ENCODE assay signal across 9 cellular contexts in the genomic region with DNA sequence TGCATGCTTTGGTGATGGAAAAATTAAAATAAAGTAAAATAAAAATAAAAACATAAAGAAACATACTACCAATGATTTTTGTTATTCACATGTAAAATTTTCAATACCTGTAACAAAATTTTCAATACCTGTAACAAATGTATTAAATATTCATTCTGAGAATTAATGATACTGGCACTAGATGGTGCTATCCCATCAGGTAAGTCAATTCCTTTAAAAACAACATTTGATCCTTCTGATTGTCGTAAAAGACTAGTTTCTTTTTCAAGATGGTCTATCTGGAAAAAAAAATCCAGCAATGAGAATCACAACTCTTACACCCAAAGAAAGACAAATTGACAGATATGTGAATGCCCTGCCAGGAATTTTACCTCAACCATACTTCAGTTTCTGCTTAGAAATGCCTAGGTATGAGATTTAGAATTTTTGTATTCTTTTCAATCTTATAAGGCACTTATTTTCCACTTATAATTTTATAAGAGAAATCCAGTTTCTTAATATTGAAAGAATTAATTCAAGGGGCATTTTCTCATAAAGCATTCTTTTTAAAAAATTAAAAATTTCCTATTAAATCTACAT. TPM values are rescaled to one million over a fixed set of nuclear protein-coding genes. Genes with fewer than 3 reads are reported as not detected.
DNase-seq lines count a peak whose midpoint lies in the region; ATAC-seq and TF ChIP-seq lines count a peak whose summit lies in the region.
"Had no signal": no experiment of that assay in that cellular context is flagged by ENCODE, and none has a peak within 500 bp of the region (broad histone marks: within the 10 kb centered on the region; RNA-seq: fewer than 3 reads in every experiment).

No MANE protein-coding gene starts in this region.

- ATAC-seq in CD4-positive, CD25-positive, alpha-beta regulatory T cell (ENCODE audit: low read depth in 2 of 2) = no peak

- in situ Hi-C loops in GM23248 (cut with MboI) = loop anchor here (25.0 kb wide), 1 partner anchor 1401 kb away; a partner anchor contains a TSS

- peak overlapping the region in 1 of 3 donors; percentile 51 for H3K27ac Mint-ChIP-seq in CD4-positive, CD25-positive, alpha-beta regulatory T cell
- H3K27ac Mint-ChIP-seq in endodermal cell (no peak overlapping the region), osteocyte (ENCODE audit: unreplicated experiment) (peak overlapping the region; percentile 36)

- peak overlapping the region; percentile 97 for H3K4me2 ChIP-seq in GM23248 (ENCODE audit: unreplicated experiment)

- peak overlapping the region; percentile 79 for H2AFZ ChIP-seq in GM23248

- DNase-seq in CD4-positive, CD25-positive, alpha-beta regulatory T cell = peak in 2 of 3 donors; percentile 38 to 57
- DNase-seq in GM23248 = peak; percentile 72
- DNase-seq in NCI-H526 treated with DMSO at 0.1 percent for 48 hours (lab: John Stamatoyannopoulos, UW) = peak; percentile 21
- no peak for DNase-seq in endodermal cell
- no peak for DNase-seq in osteocyte (ENCODE audit: extremely low spot score, unreplicated experiment)
- DNase-seq in lower leg skin (ENCODE audit: low spot score in 2 of 2) = no peak
- no peak for DNase-seq in activated CD8-positive, alpha-beta memory T cell treated with anti-CD3 and anti-CD28 coated beads, Interleukin-2, amount 50 U/mL, for 48 hours
- DNase-seq in stimulated activated naive CD4-positive, alpha-beta T cell treated with Interleukin-2 at 50 U/mL for 16 hours (lab: John Stamatoyannopoulos, UW) = no peak

- no peak overlapping the region for H3K27ac ChIP-seq in CD4-positive, CD25-positive, alpha-beta regulatory T cell (ENCODE audit: insufficient read depth, low read length, poor library complexity, severe bottlenecking)
- no peak overlapping the region for H3K27ac ChIP-seq in GM23248
- no peak overlapping the region for H3K27ac ChIP-seq in endodermal cell (ENCODE audit: low read depth, low read length)
- H3K27ac ChIP-seq: epithelial cell of prostate had no signal

- peaks cover 35% of the 10 kb centered on the region for H3K36me3 ChIP-seq in CD4-positive, CD25-positive, alpha-beta regulatory T cell (ENCODE audit: control insufficient read depth, insufficient read depth, low read length)
- peaks cover 37% of the 10 kb centered on the region for H3K36me3 ChIP-seq in GM23248 (ENCODE audit: low read depth)
- H3K36me3 ChIP-seq in endodermal cell (ENCODE audit: control insufficient read depth, insufficient read depth, low read length) = peaks cover 30% of the 10 kb centered on the region

- H3K27me3 Mint-ChIP-seq in CD4-positive, CD25-positive, alpha-beta regulatory T cell = no peaks in the 10 kb centered on the region
- H3K27me3 Mint-ChIP-seq in endodermal cell (ENCODE audit: insufficient read depth) (no peaks in the 10 kb centered on the region), osteocyte (ENCODE audit: unreplicated experiment) (no peaks in the 10 kb centered on the region)

- H3K9ac ChIP-seq in GM23248 (peak overlapping the region; percentile 77), endodermal cell (ENCODE audit: extremely low read depth, low read length, poor library complexity, severe bottlenecking) (no peak overlapping the region)

- no peaks in the 10 kb centered on the region for H3K9me3 ChIP-seq in CD4-positive, CD25-positive, alpha-beta regulatory T cell (ENCODE audit: control insufficient read depth in 2 of 2, low read length in 2 of 2)
- H3K9me3 ChIP-seq in GM23248 (ENCODE audit: low read depth) = no peaks in the 10 kb centered on the region
- no peaks in the 10 kb centered on the region for H3K9me3 ChIP-seq in endodermal cell (ENCODE audit: control insufficient read depth, low read length)

- WGBS in GM23248 (ENCODE audit: low coverage in 1 of 2, low lambda C conversion rate in 2 of 2, missing lambda C conversion rate in 2 of 2), 2 experiments = 0 to 6% methylated on average over 1 of the region's 1 CpG
- 89% methylated on average over 1 of the region's 1 CpG; no CpG with 5 or more reads in 1 of the 2 experiments for WGBS in endodermal cell (ENCODE audit: insufficient coverage in 1 of 2, insufficient read length in 1 of 2), 2 experiments
- 4 to 13% methylated on average over 1 of the region's 1 CpG for WGBS in lower leg skin, 2 donors

- H3K36me3 Mint-ChIP-seq in CD4-positive, CD25-positive, alpha-beta regulatory T cell = peaks cover 47% of the 10 kb centered on the region
- peaks cover 23% of the 10 kb centered on the region for H3K36me3 Mint-ChIP-seq in endodermal cell (ENCODE audit: low read depth)
- H3K36me3 Mint-ChIP-seq in osteocyte (ENCODE audit: unreplicated experiment) = peaks cover 30% of the 10 kb centered on the region

- peak overlapping the region; percentile 61 for H3K4me3 ChIP-seq in CD4-positive, CD25-positive, alpha-beta regulatory T cell (ENCODE audit: low read depth, low read length)
- H3K4me3 ChIP-seq in GM23248 = peak overlapping the region; percentile 73
- H3K4me3 ChIP-seq in endodermal cell (ENCODE audit: low read length) = no peak overlapping the region
- H3K4me3 ChIP-seq in lower leg skin (ENCODE audit: low read depth, poor library complexity, severe bottlenecking) = no peak overlapping the region

- H3K27me3 ChIP-seq in CD4-positive, CD25-positive, alpha-beta regulatory T cell (ENCODE audit: control insufficient read depth, insufficient read depth, low read length) = no peaks in the 10 kb centered on the region
- no peaks in the 10 kb centered on the region for H3K27me3 ChIP-seq in GM23248 (replicated peaks; ENCODE audit: insufficient read depth)
- H3K27me3 ChIP-seq in endodermal cell (ENCODE audit: control insufficient read depth, insufficient read depth, low read length, poor library complexity, severe bottlenecking) = no peaks in the 10 kb centered on the region

- peak overlapping the region in 1 of 4 donors; percentile 38 for H3K4me3 Mint-ChIP-seq in CD4-positive, CD25-positive, alpha-beta regulatory T cell
- H3K4me3 Mint-ChIP-seq in endodermal cell = no peak overlapping the region
- H3K4me3 Mint-ChIP-seq in osteocyte (ENCODE audit: unreplicated experiment) = peak overlapping the region; percentile 59

- H3K4me1 ChIP-seq in CD4-positive, CD25-positive, alpha-beta regulatory T cell (ENCODE audit: control insufficient read depth, insufficient read depth, low read length, poor library complexity, severe bottlenecking) = no peaks in the 10 kb centered on the region
- H3K4me1 ChIP-seq in GM23248 (ENCODE audit: insufficient read depth) = peaks cover 16% of the 10 kb centered on the region
- H3K4me1 ChIP-seq in endodermal cell (ENCODE audit: control insufficient read depth, insufficient read depth, low read length) = no peaks in the 10 kb centered on the region

- H3F3A ChIP-seq in GM23248 (ENCODE audit: insufficient read depth) = peaks cover 8% of the 10 kb centered on the region; the same call in 1 of the 2 replicates

- intact Hi-C loops in lower leg skin (cut with DNase I; ENCODE audit: low total_unique reads) = no loop called here

- peaks cover 0 to 4% (median 3%) of the 10 kb centered on the region in 4 donors for H3K4me1 Mint-ChIP-seq in CD4-positive, CD25-positive, alpha-beta regulatory T cell
- H3K4me1 Mint-ChIP-seq in endodermal cell (peaks cover 12% of the 10 kb centered on the region), osteocyte (ENCODE audit: unreplicated experiment) (peaks cover 15% of the 10 kb centered on the region)

- no peaks in the 10 kb centered on the region for H4K20me1 ChIP-seq in GM23248 (ENCODE audit: insufficient read depth)

- H3K79me2 ChIP-seq in GM23248 (ENCODE audit: insufficient read depth) = no peaks in the 10 kb centered on the region

- TF ChIP-seq CTCF in endodermal cell (conservative IDR thresholded peaks at IDR 0.05) (peak; percentile 76), osteocyte (IDR thresholded peaks at IDR 0.05) (peak; percentile 54), lower leg skin (IDR thresholded peaks at IDR 0.05) (no peak)

- H3K9me3 Mint-ChIP-seq in CD4-positive, CD25-positive, alpha-beta regulatory T cell = no peaks in the 10 kb centered on the region
- H3K9me3 Mint-ChIP-seq in endodermal cell (no peaks in the 10 kb centered on the region), osteocyte (ENCODE audit: unreplicated experiment) (no peaks in the 10 kb centered on the region)

- no peaks in the 10 kb centered on the region for H3K9me2 ChIP-seq in GM23248 (ENCODE audit: insufficient read depth)

- no peak for TF ChIP-seq POLR2A in lower leg skin (IDR thresholded peaks at IDR 0.05)

RNA-seq across cellular contexts. Expression of a gene that starts 30.7 kb away (rescaled TPM):
- 16.7 TPM for total RNA-seq in CD4-positive, CD25-positive, alpha-beta regulatory T cell
- 1 to 10 TPM; 2.1 to 6.7 (median 4.1) TPM for polyA plus RNA-seq in CD4-positive, CD25-positive, alpha-beta regulatory T cell
- 6.4 and 18.6 TPM in 2 replicates for total RNA-seq in GM23248 (2014; rRNA removed; shearing (Covaris generic))
- 12.8 and 14.2 TPM in 2 replicates for polyA plus RNA-seq in GM23248 (2016; fragmentation: Nextera tagmentation; extraction: Ambion mirVana)
- total RNA-seq in endodermal cell = 10 to 100 TPM; 19.1 to 34.8 TPM
- 14.2 TPM for polyA plus RNA-seq in endodermal cell (2013, experiment 1 of 2)
- 16.1 TPM for polyA plus RNA-seq in endodermal cell (2013, experiment 2 of 2)
- 15.4 and 17.0 TPM in 2 replicates for total RNA-seq in osteocyte
- total RNA-seq in lower leg skin = 1 to 10 TPM; 3.0 to 5.8 (median 3.7) TPM

RNA-seq across cellular contexts. Expression of a gene that starts 30.9 kb away (rescaled TPM):
- total RNA-seq in CD4-positive, CD25-positive, alpha-beta regulatory T cell = 9.2 TPM
- polyA plus RNA-seq in CD4-positive, CD25-positive, alpha-beta regulatory T cell = 1 to 10 TPM; 1.4 to 4.0 (median 3.2) TPM
- total RNA-seq in GM23248 (2014; rRNA removed; shearing (Covaris generic)) = 59.1 and 96.9 TPM in 2 replicates
- polyA plus RNA-seq in GM23248 (2016; fragmentation: Nextera tagmentation; extraction: Ambion mirVana) = 32.4 and 35.7 TPM in 2 replicates
- total RNA-seq in endodermal cell (10 to 100 TPM; 49.8 to 52.9 TPM), osteocyte (42.0 and 43.3 TPM in 2 replicates), lower leg skin (10 to 100 TPM; 29.8 to 45.2 (median 33.2) TPM)
- polyA plus RNA-seq in endodermal cell (2013, experiment 1 of 2) = 11.8 TPM
- 12.2 TPM for polyA plus RNA-seq in endodermal cell (2013, experiment 2 of 2)

Comparison
In these comparisons a context has a peak if more than half of its experiments do, and no peak if none do; other contexts are left out.
1. DNase-seq: peak in CD4-positive, CD25-positive, alpha-beta regulatory T cell (2 of 3), GM23248 (single experiment) and NCI-H526 treated with DMSO at 0.1 percent for 48 hours (single experiment); none in endodermal cell (single experiment), osteocyte (single experiment), lower leg skin (0 of 2), activated CD8-positive, alpha-beta memory T cell treated with anti-CD3 and anti-CD28 coated beads, Interleukin-2, amount 50 U/mL, for 48 hours (single experiment) and stimulated activated naive CD4-positive, alpha-beta T cell treated with Interleukin-2 at 50 U/mL for 16 hours (single experiment).
2. H3K4me3 ChIP-seq: peak in CD4-positive, CD25-positive, alpha-beta regulatory T cell (single experiment) and GM23248 (single experiment); none in endodermal cell (single experiment) and lower leg skin (single experiment).
3. CTCF ChIP-seq: peak in endodermal cell (single experiment) and osteocyte (single experiment); none in lower leg skin (0 of 3).